8 cellular contexts compared by ENCODE assay signal in genomic region chr22:39348909-39349505, GRCh38. TPM values are rescaled to one million over a fixed set of nuclear protein-coding genes. Genes with fewer than 3 reads are reported as not detected.
A peak's percentile ranks its signal among the peaks of the same experiment; 100 is the strongest.
DNase-seq lines count a peak whose midpoint lies in the region; ATAC-seq, FAIRE-seq and TF ChIP-seq lines count a peak whose summit lies in the region.

No MANE protein-coding gene starts in this region.

- no peak for TF ChIP-seq POLR2A in right lobe of liver (IDR thresholded peaks at IDR 0.05)

- DNase-seq in GM12865 (ENCODE audit: low read depth) (no peak), NCI-H2227 treated with DMSO at 0.1 percent for 48 hours (lab: John Stamatoyannopoulos, UW) (peak; percentile 28), bronchial epithelial cell (ENCODE audit: low read depth) (no peak), right lobe of liver (peak in 2 of 3 donors; percentile 30 to 47), thoracic aorta (ENCODE audit: low spot score) (no peak), SW480 (ENCODE audit: low spot score) (no peak), LoVo (ENCODE audit: low spot score) (no peak)

- TF ChIP-seq CTCF in GM12865 (IDR thresholded peaks at IDR 0.05; ENCODE audit: insufficient read depth, low read depth, low read length, missing control alignments) (no peak), bronchial epithelial cell (IDR thresholded peaks at IDR 0.05; ENCODE audit: insufficient read depth, low read length, severe bottlenecking) (no peak), right lobe of liver (IDR thresholded peaks at IDR 0.05) (no peak), thoracic aorta (IDR thresholded peaks at IDR 0.05) (no peak)

- ATAC-seq in right lobe of liver (peak; percentile 17 to 54 (median 28)), thoracic aorta (ENCODE audit: insufficient number of reproducible peaks, low FRiP score, low read depth) (no peak), GM21619 (IDR thresholded peaks at IDR 0.05; ENCODE audit: unreplicated experiment) (no peak)

- WGBS in right lobe of liver (ENCODE audit: insufficient coverage, low coverage, low lambda C conversion rate, missing lambda C conversion rate), result 19% methylated on average over 9 of the region's 11 CpGs

- H3K36me3 ChIP-seq in bronchial epithelial cell (ENCODE audit: control insufficient read depth, insufficient read depth, low read length) (no peaks in the 10 kb centered on the region), right lobe of liver (no peaks in the 10 kb centered on the region), thoracic aorta (no peaks in the 10 kb centered on the region)

- H3K4me3 ChIP-seq in GM12865 (ENCODE audit: low read depth, low read length) (peak overlapping the region; percentile 60), bronchial epithelial cell (ENCODE audit: low read depth, low read length) (peak overlapping the region; percentile 40), right lobe of liver (peak overlapping the region; percentile 35 to 58 (median 47)), thoracic aorta (peak overlapping the region; percentile 75)

- H3K4me1 ChIP-seq in right lobe of liver (peaks cover 0 to 3% (median 0%) of the 10 kb centered on the region in 4 donors), thoracic aorta (ENCODE audit: control insufficient read depth in 1 of 2, low read depth in 2 of 2) (peaks cover 0 to 20% of the 10 kb centered on the region in 2 donors)

- peaks cover 3% of the 10 kb centered on the region for H3K27me3 ChIP-seq in bronchial epithelial cell (ENCODE audit: control insufficient read depth, insufficient read depth, low read length)
- no peaks in the 10 kb centered on the region for H3K27me3 ChIP-seq in right lobe of liver
- H3K27me3 ChIP-seq in thoracic aorta (replicated peaks; ENCODE audit: insufficient read depth), result no peaks in the 10 kb centered on the region

- intact Hi-C loops in right lobe of liver (cut with DNase I), result no loop called here

- no peak for FAIRE-seq in bronchial epithelial cell (lab: Jason Lieb, UNC)

- H3K27ac ChIP-seq in right lobe of liver, result no peak overlapping the region
- no peak overlapping the region for H3K27ac ChIP-seq in thoracic aorta

- H3K9me3 ChIP-seq in right lobe of liver (no peaks in the 10 kb centered on the region), thoracic aorta (no peaks in the 10 kb centered on the region)

RNA-seq across cellular contexts. Expression of gene SYNGR1, which starts 0.8 kb away (rescaled TPM):
- 0.26 and 2.0 TPM in 2 replicates for total RNA-seq in bronchial epithelial cell
- 1 to 10 TPM in 5 of 6 experiments, under 1 TPM in 1; 0.74 to 3.2 (median 2.2) TPM for total RNA-seq in right lobe of liver
- total RNA-seq in thoracic aorta, result 10 to 100 TPM in 1 of 2 donors, 1 to 10 TPM in 1; 9.1 to 12.9 TPM

RNA-seq across cellular contexts. Expression of gene RPL3, which starts 29.6 kb away (rescaled TPM):
- total RNA-seq in bronchial epithelial cell (5,727 and 8,485 TPM in 2 replicates), right lobe of liver (100 to 1,000 TPM; 648 to 905 (median 743) TPM), thoracic aorta (1,000 to 10,000 TPM in 1 of 2 donors, 100 to 1,000 TPM in 1; 908 to 1,235 TPM)

RNA-seq across cellular contexts. Expression of gene TAB1, which starts 50.6 kb away (rescaled TPM):
- 7.9 and 8.2 TPM in 2 replicates for total RNA-seq in bronchial epithelial cell
- 10 to 100 TPM in 4 of 6 experiments, 1 to 10 TPM in 2; 8.9 to 17.0 (median 11.1) TPM for total RNA-seq in right lobe of liver
- 10 to 100 TPM; 14.5 to 21.4 TPM for total RNA-seq in thoracic aorta

Comparison
In these comparisons a context has a peak if more than half of its experiments do, and no peak if none do; other contexts are left out.
1. DNase-seq: peak in NCI-H2227 treated with DMSO at 0.1 percent for 48 hours (single experiment) and right lobe of liver (2 of 3); none in GM12865 (single experiment), bronchial epithelial cell (single experiment), thoracic aorta (single experiment), SW480 (single experiment) and LoVo (single experiment).
2. ATAC-seq: peak in right lobe of liver (4 of 4); none in thoracic aorta (single experiment) and GM21619 (single experiment).
3. Peak in every context shown above with its lines, with median percentiles within 50 percentile points of each other: H3K4me3 ChIP-seq.